ENCODE assay signal across 16 cellular contexts in genomic region chr10:46541735-46542566, GRCh38. TPM values are rescaled to one million over a fixed set of nuclear protein-coding genes. Genes with fewer than 3 reads are reported as not detected.
DNase-seq lines count a peak whose midpoint lies in the region; ATAC-seq, FAIRE-seq and TF ChIP-seq lines count a peak whose summit lies in the region.
"Had no signal": no experiment of that assay in that cellular context is flagged by ENCODE, and none has a peak within 500 bp of the region (broad histone marks: within the 10 kb centered on the region; RNA-seq: fewer than 3 reads in every experiment).

No MANE protein-coding gene starts in this region.

- no peak overlapping the region for H3K56ac ChIP-seq in H1 (replicated peaks; ENCODE audit: insufficient read length, low read depth, low read length)

- POLR2A ChIA-PET in SK-N-SH (lab: Yijun Ruan, JAX), result no interaction called here
- POLR2A ChIA-PET in H1 (lab: Charles Lee; ENCODE audit: partially characterized antibody), result interaction anchor here (1.2 to 2.5 kb wide), 2 partner anchors 8 to 11 kb away, joined by 6 to 7 read pairs; no protein-coding TSS in a partner anchor

- H3K27ac Mint-ChIP-seq in Calu3 (ENCODE audit: unreplicated experiment), result no peak overlapping the region
- H3K27ac Mint-ChIP-seq: activated T-helper 1 cell treated with anti-CD3 and anti-CD28 coated beads, Interleukin-12 subunit alpha, Interleukin-12 subunit beta, Interleukin-2, Interleukin-4 antibody, amounts not matched to agents 30 ng/mL and 10 ng/mL and 1 ng/mL, durations not matched to agents 14 hours and 24 hours and 36 hours had no signal

- no peak overlapping the region for H3K4me2 ChIP-seq in SK-N-SH
- H3K4me2 ChIP-seq in H1 (ENCODE audit: insufficient read depth in 1 of 2, low read depth in 2 of 2, low read length in 2 of 2), result peak overlapping the region; percentile 55 to 78
- no peak overlapping the region for H3K4me2 ChIP-seq in osteoblast (ENCODE audit: insufficient read depth, low read length)

- H3K23ac ChIP-seq in H1 (ENCODE audit: insufficient read length), result no peak overlapping the region

- no peaks in the 10 kb centered on the region for H3K79me1 ChIP-seq in H1 (ENCODE audit: low read depth, low read length)

- H3K4ac ChIP-seq in H1 (replicated peaks; ENCODE audit: insufficient read length, low read depth, low read length), result no peak overlapping the region

- TF ChIP-seq EP300 in SK-N-SH (IDR thresholded peaks at IDR 0.05; ENCODE audit: borderline replicate concordance in 1 of 2, low read depth in 1 of 2, low read length in 1 of 2), result no peak
- TF ChIP-seq EP300 in H1 (IDR thresholded peaks at IDR 0.05; ENCODE audit: borderline replicate concordance in 1 of 2, low read depth in 2 of 2, low read length in 2 of 2), result no peak

- no peak overlapping the region for H4K8ac ChIP-seq in H1 (ENCODE audit: extremely low read depth, insufficient read depth, low read length)

- peak overlapping the region; percentile 34; the same call in 1 of the 2 replicates for H2BK15ac ChIP-seq in H1 (ENCODE audit: low read length)

- no peak for ATAC-seq in SK-N-SH treated with all-trans-retinoic acid at 6 μM for 48 hours

- no peak overlapping the region for H2BK20ac ChIP-seq in H1 (ENCODE audit: low read length)

- CTCF ChIA-PET in SK-N-SH (lab: Yijun Ruan, JAX), result interaction anchor here (0.7 kb wide), 1 partner anchor 1307 kb away, joined by 3 read pairs; no protein-coding TSS in a partner anchor
- CTCF ChIA-PET in Calu3 (lab: Charles Lee), result no interaction called here
- CTCF ChIA-PET in H1 (lab: Charles Lee; ENCODE audit: partially characterized antibody), result interaction anchor here (0.8 to 6.5 kb wide), 4 partner anchors 8 to 25 kb away, joined by 3 to 46 read pairs (median 8); no protein-coding TSS in a partner anchor

- H4K5ac ChIP-seq in H1 (ENCODE audit: insufficient read length, low read depth, low read length), result no peak overlapping the region

- no peaks in the 10 kb centered on the region for H3K9me3 Mint-ChIP-seq in Calu3 (ENCODE audit: low read depth, unreplicated experiment)
- H3K9me3 Mint-ChIP-seq: activated T-helper 1 cell treated with anti-CD3 and anti-CD28 coated beads, Interleukin-12 subunit alpha, Interleukin-12 subunit beta, Interleukin-2, Interleukin-4 antibody, amounts not matched to agents 30 ng/mL and 10 ng/mL and 1 ng/mL, durations not matched to agents 14 hours and 24 hours and 36 hours had no signal

- H2AFZ ChIP-seq in SK-N-SH (ENCODE audit: low read depth), result no peak overlapping the region
- H2AFZ ChIP-seq in H1 (ENCODE audit: low read length), result no peak overlapping the region
- H2AFZ ChIP-seq in osteoblast (ENCODE audit: low read length), result no peak overlapping the region

- H3K9me3 ChIP-seq in SK-N-SH, result no peaks in the 10 kb centered on the region
- H3K9me3 ChIP-seq in H1 (ENCODE audit: insufficient read depth in 2 of 2, low read depth in 1 of 2, low read length in 1 of 2), result no peaks in the 10 kb centered on the region
- no peaks in the 10 kb centered on the region for H3K9me3 ChIP-seq in osteoblast (ENCODE audit: low read depth, low read length)

- no peaks in the 10 kb centered on the region for H3F3A ChIP-seq in SK-N-SH (replicated peaks; ENCODE audit: insufficient read depth)

- H3K27me3 ChIP-seq in SK-N-SH (ENCODE audit: insufficient read depth) (no peaks in the 10 kb centered on the region), H1 (replicated peaks in 1 of 4; ENCODE audit: control insufficient read depth in 3 of 4, extremely low read depth in 1 of 4, insufficient read depth in 3 of 4, low read length in 3 of 4) (peaks cover 0 to 6% (median 2%) of the 10 kb centered on the region in 4 experiments; a peak in 4 of 7 replicates), osteoblast (ENCODE audit: insufficient read depth, low read length) (peaks cover 24% of the 10 kb centered on the region)

- H3K9ac ChIP-seq in SK-N-SH, result no peak overlapping the region
- no peak overlapping the region for H3K9ac ChIP-seq in H1 (replicated peaks in 1 of 4; ENCODE audit: extremely low read depth in 1 of 4, low read depth in 3 of 4, low read length in 3 of 4)

- TF ChIP-seq RAD21 in SK-N-SH (IDR thresholded peaks at IDR 0.05; ENCODE audit: low read length) (no peak), H1 (IDR thresholded peaks at IDR 0.05 in 1 of 2, conservative IDR thresholded peaks at IDR 0.05 in 1 of 2; ENCODE audit: low read depth in 2 of 2, low read length in 2 of 2) (no peak)

- DNase-seq in SK-N-SH, result peak; percentile 35
- DNase-seq in Calu3, result peak; percentile 6
- no peak for DNase-seq in H1 (ENCODE audit: low read depth in 1 of 2, low spot score in 2 of 2)
- DNase-seq in osteoblast (ENCODE audit: insufficient read length, low spot score, missing footprints), result peak; percentile 79
- no peak for DNase-seq in superior temporal gyrus (ENCODE audit: extremely low spot score)
- no peak for DNase-seq in NOMO-1 treated with DMSO at 0.1 percent for 48 hours (lab: John Stamatoyannopoulos, UW; ENCODE audit: unreplicated experiment)
- DNase-seq in retina, result no peak
- DNase-seq: COR-L47, NCI-H1436, NCI-H510A treated with DMSO at 0.1 percent for 48 hours, SHP77 treated with DMSO at 0.1 percent for 48 hours had no signal

- H2AK5ac ChIP-seq in H1 (ENCODE audit: low read depth, low read length), result peak overlapping the region; percentile 14; the same call in 1 of the 2 replicates

- peaks cover 58% of the 10 kb centered on the region for H3K4me1 Mint-ChIP-seq in Calu3 (ENCODE audit: low read depth, unreplicated experiment)

- H2BK5ac ChIP-seq in H1 (ENCODE audit: low read depth, low read length), result no peak overlapping the region

- 78% methylated on average over 7 of the region's 7 CpGs for WGBS in SK-N-SH (ENCODE audit: low lambda C conversion rate)
- 81% methylated on average over 7 of the region's 7 CpGs; no CpG with 5 or more reads in 1 of the 2 experiments for WGBS in H1 (ENCODE audit: extremely low coverage in 1 of 2, insufficient coverage in 1 of 2, insufficient read length in 1 of 2, insufficient replicate concordance in 2 of 2, low coverage in 1 of 2, low lambda C conversion rate in 2 of 2, missing lambda C conversion rate in 1 of 2), 2 experiments

- no TSS peak for BruUV-seq in Calu3 (replicated peaks; lab: Mats Ljungman, UMichigan)

- H3K4me3 ChIP-seq in SK-N-SH (ENCODE audit: low read depth in 2 of 2, low read length in 1 of 2) (no peak overlapping the region), H1 (ENCODE audit: extremely low read depth in 1 of 4, insufficient read depth in 2 of 4, low read depth in 3 of 4, low read length in 4 of 4) (peak overlapping the region in 2 of 4 experiments; percentile 49 to 61; a peak in 5 of 8 replicates), osteoblast (ENCODE audit: insufficient read depth, low read length) (no peak overlapping the region)

- peak overlapping the region; percentile 16 for H4K91ac ChIP-seq in H1 (replicated peaks; ENCODE audit: insufficient read length, low read length)

- peaks cover 11% of the 10 kb centered on the region for H3K36me3 Mint-ChIP-seq in Calu3 (ENCODE audit: insufficient read depth, unreplicated experiment)

- H3K79me2 ChIP-seq in SK-N-SH (ENCODE audit: insufficient read depth) (no peaks in the 10 kb centered on the region), H1 (ENCODE audit: control insufficient read depth in 1 of 2, insufficient read depth in 2 of 2, low read length in 2 of 2) (no peaks in the 10 kb centered on the region), osteoblast (ENCODE audit: insufficient read depth, low read length) (no peaks in the 10 kb centered on the region)

- intact Hi-C loops in Calu3 (cut with micrococcal nuclease; ENCODE audit: unreplicated experiment), result no loop called here

- H3K18ac ChIP-seq in H1 (ENCODE audit: extremely low read depth, low read length), result peak overlapping the region; percentile 66

- FAIRE-seq in H1 (lab: Jason Lieb, UNC), result no peak
- FAIRE-seq: bronchial epithelial cell, TTC549 had no signal

- H2BK12ac ChIP-seq in H1 (ENCODE audit: low read depth, low read length), result peak overlapping the region; percentile 40; the same call in 1 of the 2 replicates

- H3K23me2 ChIP-seq in H1 (ENCODE audit: low read depth, low read length), result peaks cover 2% of the 10 kb centered on the region; the same call in 1 of the 2 replicates

- H3K27me3 Mint-ChIP-seq in Calu3 (ENCODE audit: unreplicated experiment), result no peaks in the 10 kb centered on the region

- no peak overlapping the region for H2BK120ac ChIP-seq in H1 (replicated peaks; ENCODE audit: low read depth, low read length)

- H4K20me1 ChIP-seq in SK-N-SH (ENCODE audit: insufficient read depth), result no peaks in the 10 kb centered on the region
- H4K20me1 ChIP-seq in H1 (replicated peaks in 1 of 2; ENCODE audit: control insufficient read depth in 1 of 2, insufficient read depth in 2 of 2, low read length in 2 of 2), result peaks cover 0 to 4% of the 10 kb centered on the region in 2 experiments
- H4K20me1 ChIP-seq in osteoblast (ENCODE audit: insufficient read depth, low read length), result no peaks in the 10 kb centered on the region

- peaks cover 0 to 5% of the 10 kb centered on the region in 2 experiments; a peak in 1 of 4 replicates for H3K4me1 ChIP-seq in SK-N-SH (ENCODE audit: control insufficient read depth in 1 of 2, insufficient read depth in 2 of 2, low read depth in 1 of 2, low read length in 1 of 2)
- H3K4me1 ChIP-seq in H1 (replicated peaks in 1 of 4; ENCODE audit: control insufficient read depth in 3 of 4, insufficient read depth in 4 of 4, low read length in 3 of 4), result peaks cover 10 to 13% (median 12%) of the 10 kb centered on the region in 4 experiments
- peaks cover 10% of the 10 kb centered on the region for H3K4me1 ChIP-seq in osteoblast (ENCODE audit: insufficient read depth, low read length)

- no peak for TF ChIP-seq CTCF in SK-N-SH (IDR thresholded peaks at IDR 0.05)
- no peak for TF ChIP-seq CTCF in Calu3 (IDR thresholded peaks at IDR 0.05; ENCODE audit: unreplicated experiment)
- no peak for TF ChIP-seq CTCF in H1 (IDR thresholded peaks at IDR 0.05; ENCODE audit: control extremely low read depth in 1 of 3, insufficient read depth in 1 of 3, low read depth in 1 of 3, low read length in 3 of 3)
- no peak for TF ChIP-seq CTCF in osteoblast (IDR thresholded peaks at IDR 0.05; ENCODE audit: extremely low read depth, low read depth, low read length)

- no peak for TF ChIP-seq POLR2A in H1 (IDR thresholded peaks at IDR 0.05; ENCODE audit: control extremely low read depth in 1 of 2, low read depth in 2 of 2, low read length in 2 of 2)

- no peak overlapping the region for H3K4me3 Mint-ChIP-seq in Calu3 (ENCODE audit: low read depth, unreplicated experiment)
- H3K4me3 Mint-ChIP-seq: activated T-helper 1 cell treated with anti-CD3 and anti-CD28 coated beads, Interleukin-12 subunit alpha, Interleukin-12 subunit beta, Interleukin-2, Interleukin-4 antibody, amounts not matched to agents 30 ng/mL and 10 ng/mL and 1 ng/mL, durations not matched to agents 14 hours and 24 hours and 36 hours had no signal

- H3K36me3 ChIP-seq in SK-N-SH (replicated peaks in 1 of 2; ENCODE audit: control insufficient read depth in 1 of 2, insufficient read depth in 2 of 2, low read length in 1 of 2) (no peaks in the 10 kb centered on the region), H1 (ENCODE audit: control insufficient read depth in 2 of 4, insufficient read depth in 4 of 4, low read length in 3 of 4) (no peaks in the 10 kb centered on the region), osteoblast (ENCODE audit: insufficient read depth, low read length) (no peaks in the 10 kb centered on the region)

- no peaks in the 10 kb centered on the region for H3K9me2 ChIP-seq in SK-N-SH

- no peak overlapping the region for H3K14ac ChIP-seq in H1 (ENCODE audit: insufficient read length)

- H3K27ac ChIP-seq in SK-N-SH (ENCODE audit: low read depth in 2 of 2, low read length in 1 of 2) (no peak overlapping the region), H1 (ENCODE audit: low read depth, low read length) (no peak overlapping the region), osteoblast (ENCODE audit: low read depth, low read length) (no peak overlapping the region)

RNA-seq across cellular contexts. Expression of gene GPRIN2, which starts 14.5 kb away (rescaled TPM):
- 0.03 TPM in 1 of 2 replicates, not detected in the other for polyA plus RNA-seq in SK-N-SH (2012; rRNA removed)
- polyA plus RNA-seq in SK-N-SH (2012; cell fraction: cytosol; rRNA removed), result 0.01 TPM in 1 of 2 replicates, not detected in the other
- 0.06 and 0.13 TPM in 2 replicates for polyA plus RNA-seq in SK-N-SH (2012; cell fraction: nucleus; rRNA removed)
- total RNA-seq in Calu3 (2022), result 9.5 and 12.8 TPM in 2 replicates
- total RNA-seq in H1 (2021; fragmentation: NEBNext Ultra II Directional; extraction: Animal tissue kit (Norgen Biotek cat#: 25700)), result 17.8 and 18.6 TPM in 2 replicates
- polyA plus RNA-seq in H1 (2011; rRNA removed), result 14.3 and 19.7 TPM in 2 replicates
- 15.7 TPM for polyA plus RNA-seq in H1 (2011; cell fraction: cytosol; rRNA removed)
- polyA plus RNA-seq in H1 (2011; cell fraction: nucleus; rRNA removed), result 60.7 TPM
- polyA plus RNA-seq in H1 (2012, experiment 1 of 2), result 5.2 to 15.3 TPM (median 12.7 TPM) in 4 replicates
- 10.9 TPM for polyA plus RNA-seq in H1 (2012, experiment 2 of 2)
- 5.4 TPM for polyA plus RNA-seq in H1 (2013, experiment 1 of 2)
- polyA plus RNA-seq in H1 (2013, experiment 2 of 2), result 4.6 TPM
- 10.2 and 12.8 TPM in 2 replicates for polyA minus RNA-seq in H1 (2011; rRNA and poly(A)+ RNA removed)
- 18.2 TPM for polyA minus RNA-seq in H1 (2011; cell fraction: cytosol; rRNA and poly(A)+ RNA removed)
- polyA minus RNA-seq in H1 (2011; cell fraction: nucleus; rRNA and poly(A)+ RNA removed), result 42.1 TPM
- not detected in 2 replicates for total RNA-seq in osteoblast
- total RNA-seq: activated T-helper 1 cell treated with anti-CD3 and anti-CD28 coated beads, Interleukin-12 subunit alpha, Interleukin-12 subunit beta, Interleukin-2, Interleukin-4 antibody, amounts not matched to agents 30 ng/mL and 10 ng/mL and 1 ng/mL, durations not matched to agents 14 hours and 24 hours and 36 hours; mesenteric fat pad had no signal

RNA-seq across cellular contexts. Expression of gene SYT15, which starts 37.0 kb away (rescaled TPM):
- polyA plus RNA-seq in SK-N-SH (2012; rRNA removed) (0.07 and 0.11 TPM in 2 replicates), H1 (2011; rRNA removed) (0.39 and 0.58 TPM in 2 replicates)
- 0.05 and 0.09 TPM in 2 replicates for polyA plus RNA-seq in SK-N-SH (2012; cell fraction: cytosol; rRNA removed)
- 0.21 and 0.44 TPM in 2 replicates for polyA plus RNA-seq in SK-N-SH (2012; cell fraction: nucleus; rRNA removed)
- total RNA-seq in Calu3 (2022) (1.5 and 2.2 TPM in 2 replicates), osteoblast (under 0.01 TPM in 2 replicates)
- total RNA-seq in H1 (2021; fragmentation: NEBNext Ultra II Directional; extraction: Animal tissue kit (Norgen Biotek cat#: 25700)), result 0.61 and 1.5 TPM in 2 replicates
- polyA plus RNA-seq in H1 (2011; cell fraction: cytosol; rRNA removed), result 0.47 TPM
- polyA plus RNA-seq in H1 (2011; cell fraction: nucleus; rRNA removed), result 1.1 TPM
- 0.34 to 0.76 TPM (median 0.43 TPM) in 4 replicates for polyA plus RNA-seq in H1 (2012, experiment 1 of 2)
- 0.08 TPM for polyA plus RNA-seq in H1 (2012, experiment 2 of 2)
- 0.43 TPM for polyA plus RNA-seq in H1 (2013, experiment 1 of 2)
- 0.44 TPM for polyA plus RNA-seq in H1 (2013, experiment 2 of 2)
- polyA minus RNA-seq in H1 (2011; rRNA and poly(A)+ RNA removed), result 0.46 and 1.0 TPM in 2 replicates
- 1.8 TPM for polyA minus RNA-seq in H1 (2011; cell fraction: cytosol; rRNA and poly(A)+ RNA removed)
- polyA minus RNA-seq in H1 (2011; cell fraction: nucleus; rRNA and poly(A)+ RNA removed), result 1.3 TPM

Comparison
In these comparisons a context has a peak if more than half of its experiments do, and no peak if none do; other contexts are left out.
1. DNase-seq: peak in SK-N-SH (single experiment), Calu3 (single experiment) and osteoblast (single experiment); none in H1 (0 of 2), superior temporal gyrus (single experiment), NOMO-1 treated with DMSO at 0.1 percent for 48 hours (single experiment) and retina (single experiment).
2. H3K4me2 ChIP-seq: peak in H1 (2 of 2); none in SK-N-SH (single experiment) and osteoblast (single experiment).
3. RNA of gene GPRIN2, which starts 14.5 kb away (total RNA-seq): 17.8 to 18.6 TPM in H1 and 9.5 to 12.8 TPM in Calu3; not detected in osteoblast; every median in the first group is over 10 times any median in the second.
4. Of the 17 proteins assayed by ChIP-seq in both H1 and SK-N-SH: peak only in H1: POLR2AphosphoS5; only in SK-N-SH: none; in both: none; in neither: 16.